Comparison of ENCODE assay signal across 1 cellular context in genomic region chr13:43154839-43155238, GRCh38.
TF ChIP-seq lines count a peak whose summit lies in the region.

No MANE protein-coding gene starts in this region.

TF ChIP-seq in IMR-90, 13 proteins besides CTCF, POLR2A, EP300 and RAD21 (continued from another document):
- TF ChIP-seq RCOR1 (IDR thresholded peaks at IDR 0.05; ENCODE audit: insufficient replicate concordance, low read length): no peak
